In the genomic region with DNA sequence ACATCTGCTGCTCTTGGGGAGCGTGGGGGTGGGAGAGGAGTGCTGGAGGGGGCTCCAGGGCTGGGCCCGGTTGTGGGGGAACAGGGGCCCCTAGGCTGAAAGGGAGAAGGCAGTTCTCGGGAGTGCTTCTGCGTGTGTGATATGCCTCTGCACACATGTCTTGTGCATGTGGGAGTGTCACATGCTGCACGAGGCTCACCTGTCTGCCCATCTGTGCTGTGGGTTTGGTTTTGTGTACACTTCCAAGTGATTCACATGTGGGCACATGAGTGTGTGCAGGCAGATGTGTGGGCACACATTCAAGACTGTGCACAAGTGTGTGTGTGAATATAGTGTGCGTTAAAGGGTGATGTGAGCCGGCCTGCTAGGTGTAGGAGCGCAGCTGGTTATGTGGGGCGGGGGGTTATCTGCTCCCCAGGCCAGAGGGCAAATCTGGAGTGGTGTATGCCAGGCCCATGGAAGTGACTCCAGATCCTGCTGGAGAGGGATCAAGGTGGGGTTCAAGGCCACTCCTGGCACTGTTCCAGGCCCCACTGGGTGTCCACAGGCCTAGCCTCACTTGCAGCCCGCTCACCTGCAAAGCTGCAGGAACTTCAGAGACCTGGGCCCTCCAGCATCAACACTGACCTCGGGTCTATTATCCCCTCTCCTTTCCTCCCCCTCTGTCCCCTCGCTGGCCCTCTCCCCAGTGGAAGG, we compare ENCODE assay signal across 10 cellular contexts. TPM values are rescaled to one million over a fixed set of nuclear protein-coding genes. Genes with fewer than 3 reads are reported as not detected.
A peak's percentile ranks its signal among the peaks of the same experiment; 100 is the strongest.
DNase-seq lines count a peak whose midpoint lies in the region; ATAC-seq and TF ChIP-seq lines count a peak whose summit lies in the region.
"Had no signal": no experiment of that assay in that cellular context is flagged by ENCODE, and none has a peak within 500 bp of the region (broad histone marks: within the 10 kb centered on the region; RNA-seq: fewer than 3 reads in every experiment).

No MANE protein-coding gene starts in this region.

- H3K27ac ChIP-seq in heart right ventricle (peak overlapping the region; percentile 94 to 99 (median 96)), esophagus squamous epithelium (peak overlapping the region; percentile 93 to 99 (median 97)), neuronal stem cell (replicated peaks; ENCODE audit: low read length) (no peak overlapping the region), vagina (peak overlapping the region; percentile 95)

- H2AFZ ChIP-seq in neuronal stem cell (ENCODE audit: low read length): no peak overlapping the region

- intact Hi-C loops in heart right ventricle (cut with DNase I) (loop anchor here in 5 of 10 donors (5.0 to 10.0 kb wide), 5 partner anchors 84 to 137 kb away; a partner anchor contains a TSS), left cardiac atrium (cut with DNase I) (loop anchor here in 1 of 2 donors (5.0 to 10.0 kb wide), 2 partner anchors 99 to 137 kb away; no protein-coding TSS in a partner anchor), esophagus squamous epithelium (cut with DNase I) (no loop called here), vagina (cut with DNase I) (no loop called here)

- DNase-seq in heart right ventricle: peak in 1 of 2 donors; percentile 29
- no peak for DNase-seq in left cardiac atrium
- no peak for DNase-seq in esophagus squamous epithelium (lab: John Stamatoyannopoulos, UW)
- no peak for DNase-seq in neuronal stem cell (ENCODE audit: low spot score)
- DNase-seq in vagina (ENCODE audit: extremely low spot score in 2 of 2): no peak
- DNase-seq in NCI-H1417 (lab: John Stamatoyannopoulos, UW): no peak
- no peak for DNase-seq in GF-D8 (lab: John Stamatoyannopoulos, UW)
- DNase-seq in AG20443 (ENCODE audit: low spot score): no peak
- DNase-seq: CD4-positive, CD25-positive, alpha-beta regulatory T cell; Karpas-422 had no signal

- H2BK120ac ChIP-seq in neuronal stem cell (ENCODE audit: low read depth, low read length): no peak overlapping the region

- H4K91ac ChIP-seq in neuronal stem cell (ENCODE audit: low read depth, low read length, poor library complexity): no peak overlapping the region

- TF ChIP-seq CTCF in heart right ventricle (IDR thresholded peaks at IDR 0.05) (no peak), esophagus squamous epithelium (IDR thresholded peaks at IDR 0.05) (no peak), vagina (IDR thresholded peaks at IDR 0.05) (no peak)

- H3K9ac ChIP-seq in neuronal stem cell (ENCODE audit: low read depth, low read length, poor library complexity): no peak overlapping the region

- H3K9me3 ChIP-seq in heart right ventricle: no peaks in the 10 kb centered on the region
- no peaks in the 10 kb centered on the region for H3K9me3 ChIP-seq in esophagus squamous epithelium
- peaks cover 0 to 2% of the 10 kb centered on the region in 2 donors for H3K9me3 ChIP-seq in neuronal stem cell (replicated peaks in 1 of 2; ENCODE audit: control insufficient read depth in 2 of 2, insufficient read depth in 1 of 2, low read depth in 1 of 2, low read length in 2 of 2)
- no peaks in the 10 kb centered on the region for H3K9me3 ChIP-seq in vagina

- H3K27me3 ChIP-seq in heart right ventricle: peaks cover 0 to 69% (median 0%) of the 10 kb centered on the region in 7 donors
- H3K27me3 ChIP-seq in esophagus squamous epithelium: peaks cover 0 to 26% (median 0%) of the 10 kb centered on the region in 4 donors
- H3K27me3 ChIP-seq in neuronal stem cell (ENCODE audit: control insufficient read depth in 3 of 3, insufficient read depth in 3 of 3, low read depth in 1 of 3, low read length in 3 of 3): peaks cover 0 to 23% (median 0%) of the 10 kb centered on the region in 3 experiments
- H3K27me3 ChIP-seq in vagina: no peaks in the 10 kb centered on the region

- peak overlapping the region; percentile 57 for H3K23ac ChIP-seq in neuronal stem cell (ENCODE audit: low read depth, low read length, poor library complexity)

- H3K18ac ChIP-seq in neuronal stem cell (ENCODE audit: low read length): no peak overlapping the region

- ATAC-seq in heart right ventricle (no peak), left cardiac atrium (no peak)

- H3K14ac ChIP-seq in neuronal stem cell (ENCODE audit: low read length): peak overlapping the region; percentile 23

- no peak overlapping the region for H2BK12ac ChIP-seq in neuronal stem cell (ENCODE audit: low read length)

- H2AK5ac ChIP-seq in neuronal stem cell (ENCODE audit: low read depth, low read length): no peak overlapping the region

- H3K4me1 ChIP-seq in heart right ventricle (peaks cover 30 to 76% (median 60%) of the 10 kb centered on the region in 9 donors), esophagus squamous epithelium (peaks cover 45 to 84% (median 51%) of the 10 kb centered on the region in 3 donors), neuronal stem cell (ENCODE audit: control insufficient read depth in 2 of 2, insufficient read depth in 1 of 2, low read depth in 1 of 2, low read length in 2 of 2) (peaks cover 55 to 57% of the 10 kb centered on the region in 2 donors), vagina (peaks cover 58% of the 10 kb centered on the region)

- 68 to 75% methylated on average over 12 of the region's 12 CpGs for WGBS in heart right ventricle, 2 donors
- WGBS in esophagus squamous epithelium, 2 donors: 58 to 74% methylated on average over 6 to 12 of the region's 12 CpGs
- WGBS in neuronal stem cell (ENCODE audit: extremely low coverage in 2 of 2, insufficient read length in 2 of 2, insufficient replicate concordance in 1 of 2), 2 donors: no CpG with 5 or more reads among the region's 12 CpGs

- H3K36me3 ChIP-seq in heart right ventricle (no peaks in the 10 kb centered on the region), esophagus squamous epithelium (no peaks in the 10 kb centered on the region), neuronal stem cell (replicated peaks in 1 of 2; ENCODE audit: control insufficient read depth in 2 of 2, insufficient read depth in 2 of 2, low read length in 2 of 2) (peaks cover 4 to 8% of the 10 kb centered on the region in 2 donors), vagina (no peaks in the 10 kb centered on the region)

- H3K4me3 ChIP-seq in heart right ventricle (peak overlapping the region in 9 of 10 donors; percentile 72 to 94 (median 80)), esophagus squamous epithelium (peak overlapping the region in 3 of 4 donors; percentile 62 to 94 (median 90)), neuronal stem cell (ENCODE audit: low read length in 2 of 2) (peak overlapping the region; percentile 11 to 15), vagina (peak overlapping the region; percentile 78)

- no peak overlapping the region for H2BK15ac ChIP-seq in neuronal stem cell (ENCODE audit: low read length)

- H4K8ac ChIP-seq in neuronal stem cell (ENCODE audit: low read depth, low read length): no peak overlapping the region

- no peak overlapping the region for H3K4me2 ChIP-seq in neuronal stem cell (ENCODE audit: insufficient read depth, low read length, poor library complexity, severe bottlenecking)

- TF ChIP-seq POLR2A in esophagus squamous epithelium (IDR thresholded peaks at IDR 0.05) (no peak), vagina (IDR thresholded peaks at IDR 0.05) (no peak)

- no peak overlapping the region for H2BK5ac ChIP-seq in neuronal stem cell (ENCODE audit: low read length)

- H3K79me1 ChIP-seq in neuronal stem cell (ENCODE audit: low read depth, low read length): peaks cover 20% of the 10 kb centered on the region

- no peak overlapping the region for H3K4ac ChIP-seq in neuronal stem cell (ENCODE audit: low read length)

RNA-seq across cellular contexts. Expression of a gene that starts 3.8 kb away (rescaled TPM):
- total RNA-seq in heart right ventricle (10 to 100 TPM in 2 of 10 donors, 1 to 10 TPM in 8; 6.3 to 11.1 (median 9.2) TPM), left cardiac atrium (1 to 10 TPM; 8.3 to 9.9 TPM), esophagus squamous epithelium (10 to 100 TPM in 1 of 4 donors, 1 to 10 TPM in 3; 3.8 to 10.6 (median 5.4) TPM), vagina (9.1 TPM)
- 10 to 100 TPM in 1 of 2 donors, 1 to 10 TPM in 1; 4.8 to 13.1 TPM for polyA plus RNA-seq in heart right ventricle
- polyA plus RNA-seq in neuronal stem cell (2013, experiment 1 of 2): 15.9 TPM
- polyA plus RNA-seq in neuronal stem cell (2013, experiment 2 of 2): 17.5 TPM
- polyA plus RNA-seq: CD4-positive, CD25-positive, alpha-beta regulatory T cell had no signal

Comparison
In these comparisons a context has a peak if more than half of its experiments do, and no peak if none do; other contexts are left out.
1. H3K4me3 ChIP-seq: peak in every context shown above with its lines; median percentile 90 in esophagus squamous epithelium; 80 in heart right ventricle; 78 in vagina; 13 in neuronal stem cell.